17 cellular contexts compared by ENCODE assay signal in genomic region chr4:71290074-71290473, GRCh38. TPM values are rescaled to one million over a fixed set of nuclear protein-coding genes. Genes with fewer than 3 reads are reported as not detected.
DNase-seq lines count a peak whose midpoint lies in the region; TF ChIP-seq lines count a peak whose summit lies in the region.
"Had no signal": no experiment of that assay in that cellular context is flagged by ENCODE, and none has a peak within 500 bp of the region (broad histone marks: within the 10 kb centered on the region; RNA-seq: fewer than 3 reads in every experiment).

No MANE protein-coding gene starts in this region.

- H3K27ac Mint-ChIP-seq in chondrocyte (ENCODE audit: unreplicated experiment): peak overlapping the region; percentile 13
- H3K27ac Mint-ChIP-seq in activated T-helper 1 cell treated with anti-CD3 and anti-CD28 coated beads, Interleukin-12 subunit alpha, Interleukin-12 subunit beta, Interleukin-2, Interleukin-4 antibody, amounts not matched to agents 30 ng/mL and 10 ng/mL and 1 ng/mL, durations not matched to agents 14 hours and 24 hours and 36 hours: no peak overlapping the region
- H3K27ac Mint-ChIP-seq: activated CD4-positive, alpha-beta T cell treated with anti-CD3 and anti-CD28 coated beads, Interleukin-2, amount 10 ng/mL, durations not matched to agents 7 days and 5 days; endodermal cell; nephron progenitor cell; T-helper 1 cell treated with Interleukin-12 subunit alpha and Interleukin-12 subunit beta and Interleukin-4 antibody, amounts not matched to agents 30 μg/mL and 1 μg/mL, for 36 hours had no signal

- H3K4me3 Mint-ChIP-seq in chondrocyte (ENCODE audit: unreplicated experiment): no peak overlapping the region
- H3K4me3 Mint-ChIP-seq in activated T-helper 1 cell treated with anti-CD3 and anti-CD28 coated beads, Interleukin-12 subunit alpha, Interleukin-12 subunit beta, Interleukin-2, Interleukin-4 antibody, amounts not matched to agents 30 ng/mL and 10 ng/mL and 1 ng/mL, durations not matched to agents 14 hours and 24 hours and 36 hours: no peak overlapping the region
- H3K4me3 Mint-ChIP-seq: activated CD4-positive, alpha-beta T cell treated with anti-CD3 and anti-CD28 coated beads, Interleukin-2, amount 10 ng/mL, durations not matched to agents 7 days and 5 days; endodermal cell; nephron progenitor cell; T-helper 1 cell treated with Interleukin-12 subunit alpha and Interleukin-12 subunit beta and Interleukin-4 antibody, amounts not matched to agents 30 μg/mL and 1 μg/mL, for 36 hours had no signal

- no peak overlapping the region for H2AFZ ChIP-seq in mesenchymal stem cell (ENCODE audit: low read depth, low read length)

- no peaks in the 10 kb centered on the region for H3K27me3 ChIP-seq in mesenchymal stem cell (ENCODE audit: control insufficient read depth in 1 of 2, insufficient read depth in 1 of 2, low read length in 2 of 2)
- H3K27me3 ChIP-seq: heart right ventricle had no signal

- peaks cover 34% of the 10 kb centered on the region for H3K4me1 Mint-ChIP-seq in chondrocyte (ENCODE audit: low read depth)
- H3K4me1 Mint-ChIP-seq in activated T-helper 1 cell treated with anti-CD3 and anti-CD28 coated beads, Interleukin-12 subunit alpha, Interleukin-12 subunit beta, Interleukin-2, Interleukin-4 antibody, amounts not matched to agents 30 ng/mL and 10 ng/mL and 1 ng/mL, durations not matched to agents 14 hours and 24 hours and 36 hours (ENCODE audit: low read depth): no peaks in the 10 kb centered on the region
- H3K4me1 Mint-ChIP-seq: activated CD4-positive, alpha-beta T cell treated with anti-CD3 and anti-CD28 coated beads, Interleukin-2, amount 10 ng/mL, durations not matched to agents 7 days and 5 days; endodermal cell; nephron progenitor cell had no signal

- H3K4ac ChIP-seq in mesenchymal stem cell (ENCODE audit: low read depth in 1 of 2, low read length in 2 of 2): no peak overlapping the region

- H4K91ac ChIP-seq in mesenchymal stem cell (ENCODE audit: low read length): no peak overlapping the region

- H3K4me2 ChIP-seq in mesenchymal stem cell (ENCODE audit: low read length, poor library complexity, severe bottlenecking): no peak overlapping the region

- H4K8ac ChIP-seq in mesenchymal stem cell (ENCODE audit: low read length): no peak overlapping the region

- no peaks in the 10 kb centered on the region for H3K36me3 ChIP-seq in mesenchymal stem cell (ENCODE audit: control insufficient read depth in 1 of 2, insufficient read depth in 2 of 2, low read depth in 1 of 2, low read length in 2 of 2)
- H3K36me3 ChIP-seq: heart right ventricle had no signal

- H3K36me3 Mint-ChIP-seq in chondrocyte (ENCODE audit: low read depth): no peaks in the 10 kb centered on the region
- no peaks in the 10 kb centered on the region for H3K36me3 Mint-ChIP-seq in activated T-helper 1 cell treated with anti-CD3 and anti-CD28 coated beads, Interleukin-12 subunit alpha, Interleukin-12 subunit beta, Interleukin-2, Interleukin-4 antibody, amounts not matched to agents 30 ng/mL and 10 ng/mL and 1 ng/mL, durations not matched to agents 14 hours and 24 hours and 36 hours (ENCODE audit: low read depth)

- no peak overlapping the region for H3K23ac ChIP-seq in mesenchymal stem cell (ENCODE audit: low read length in 2 of 2)

- peak overlapping the region; percentile 80 for H3K27ac ChIP-seq in mesenchymal stem cell (ENCODE audit: low read length, poor library complexity, severe bottlenecking)
- H3K27ac ChIP-seq: heart right ventricle, skin epidermis had no signal

- 91% methylated on average over 3 of the region's 3 CpGs for WGBS in mesenchymal stem cell

- TF ChIP-seq CTCF in chondrocyte (IDR thresholded peaks at IDR 0.05): no peak

- no peak overlapping the region for H3K14ac ChIP-seq in mesenchymal stem cell (ENCODE audit: low read length in 2 of 2)

- no peaks in the 10 kb centered on the region for H3K27me3 Mint-ChIP-seq in chondrocyte (ENCODE audit: low read depth)
- no peaks in the 10 kb centered on the region for H3K27me3 Mint-ChIP-seq in activated T-helper 1 cell treated with anti-CD3 and anti-CD28 coated beads, Interleukin-12 subunit alpha, Interleukin-12 subunit beta, Interleukin-2, Interleukin-4 antibody, amounts not matched to agents 30 ng/mL and 10 ng/mL and 1 ng/mL, durations not matched to agents 14 hours and 24 hours and 36 hours (ENCODE audit: insufficient read depth)
- H3K27me3 Mint-ChIP-seq: activated CD4-positive, alpha-beta T cell treated with anti-CD3 and anti-CD28 coated beads, Interleukin-2, amount 10 ng/mL, durations not matched to agents 7 days and 5 days had no signal

- H3K9me3 ChIP-seq in mesenchymal stem cell (ENCODE audit: control insufficient read depth, low read length): no peaks in the 10 kb centered on the region
- H3K9me3 ChIP-seq: heart right ventricle had no signal

- no peak overlapping the region for H3K18ac ChIP-seq in mesenchymal stem cell (ENCODE audit: low read depth in 1 of 2, low read length in 2 of 2)

- in situ Hi-C loops in ACHN (cut with HindIII; ENCODE audit: low pct_ligation_motif_present, low pct_unique_long_range_greater_than_20kb, low sequenced_read_pairs): no loop called here

- H3K4me1 ChIP-seq in mesenchymal stem cell (ENCODE audit: control insufficient read depth, insufficient read depth, low read depth, low read length): peaks cover 2% of the 10 kb centered on the region

- H2BK120ac ChIP-seq in mesenchymal stem cell (ENCODE audit: low read depth, low read length): no peak overlapping the region

- peaks cover 1% of the 10 kb centered on the region for H3K79me1 ChIP-seq in mesenchymal stem cell (replicated peaks; ENCODE audit: low read length, poor library complexity, severe bottlenecking)

- H2BK12ac ChIP-seq in mesenchymal stem cell (ENCODE audit: low read length in 2 of 2): no peak overlapping the region

- H3K9me3 Mint-ChIP-seq in chondrocyte (ENCODE audit: low read depth): no peaks in the 10 kb centered on the region
- no peaks in the 10 kb centered on the region for H3K9me3 Mint-ChIP-seq in activated T-helper 1 cell treated with anti-CD3 and anti-CD28 coated beads, Interleukin-12 subunit alpha, Interleukin-12 subunit beta, Interleukin-2, Interleukin-4 antibody, amounts not matched to agents 30 ng/mL and 10 ng/mL and 1 ng/mL, durations not matched to agents 14 hours and 24 hours and 36 hours
- H3K9me3 Mint-ChIP-seq: activated CD4-positive, alpha-beta T cell treated with anti-CD3 and anti-CD28 coated beads, Interleukin-2, amount 10 ng/mL, durations not matched to agents 7 days and 5 days; endodermal cell; nephron progenitor cell; T-helper 1 cell treated with Interleukin-12 subunit alpha and Interleukin-12 subunit beta and Interleukin-4 antibody, amounts not matched to agents 30 μg/mL and 1 μg/mL, for 36 hours had no signal

- intact Hi-C loops in activated T-helper 1 cell treated with anti-CD3 and anti-CD28 coated beads, Interleukin-12 subunit alpha, Interleukin-12 subunit beta, Interleukin-2, Interleukin-4 antibody, amounts not matched to agents 30 ng/mL and 10 ng/mL and 1 ng/mL, durations not matched to agents 14 hours and 24 hours and 36 hours (cut with micrococcal nuclease): no loop called here

- H3K4me3 ChIP-seq in mesenchymal stem cell (ENCODE audit: insufficient read depth in 1 of 2, low read depth in 1 of 2, low read length in 2 of 2): no peak overlapping the region
- H3K4me3 ChIP-seq: heart right ventricle, skin epidermis had no signal

- DNase-seq in ACHN: peak; percentile 93
- DNase-seq in HT1080 (ENCODE audit: low read depth): peak; percentile 48
- no peak for DNase-seq in chondrocyte (ENCODE audit: low spot score)
- DNase-seq in mesenchymal stem cell: no peak
- DNase-seq in activated CD4-positive, alpha-beta T cell treated with anti-CD3 and anti-CD28 coated beads for 4 hours: no peak
- DNase-seq in SIG-M5 (lab: John Stamatoyannopoulos, UW): no peak
- DNase-seq in activated T-helper 1 cell treated with anti-CD3 and anti-CD28 coated beads, Interleukin-12 subunit alpha, Interleukin-12 subunit beta, Interleukin-2, Interleukin-4 antibody, amounts not matched to agents 30 ng/mL and 10 ng/mL and 1 ng/mL, durations not matched to agents 14 hours and 24 hours and 36 hours (ENCODE audit: low spot score): no peak
- no peak for DNase-seq in activated CD4-positive, alpha-beta T cell treated with anti-CD3 and anti-CD28 coated beads, Interleukin-2, amount 50 U/mL, for 4 hours
- DNase-seq: activated CD4-positive, alpha-beta T cell treated with anti-CD3 and anti-CD28 coated beads, Interleukin-2, amount 10 ng/mL, durations not matched to agents 7 days and 5 days; DMS153; endodermal cell; heart right ventricle; NCI-H1092 treated with DMSO at 0.1 percent for 48 hours; nephron progenitor cell; substantia nigra had no signal

- H2BK15ac ChIP-seq in mesenchymal stem cell (ENCODE audit: low read depth, poor library complexity, severe bottlenecking): no peak overlapping the region

- H2BK5ac ChIP-seq in mesenchymal stem cell (ENCODE audit: low read depth, low read length, poor library complexity, severe bottlenecking): no peak overlapping the region

- H2AK5ac ChIP-seq in mesenchymal stem cell (ENCODE audit: low read length, severe bottlenecking): no peak overlapping the region

- no peak overlapping the region for H3K9ac ChIP-seq in mesenchymal stem cell (ENCODE audit: low read length)

RNA-seq across cellular contexts. Expression of gene SLC4A4, which starts 48.7 kb away (rescaled TPM):
- 0.33 and 0.72 TPM in 2 replicates for total RNA-seq in HT1080 (2014; rRNA removed; shearing (Covaris generic))
- 0.27 and 0.36 TPM in 2 replicates for polyA plus RNA-seq in HT1080 (2015; cell fraction: cytosol; rRNA removed)
- 0.59 and 0.73 TPM in 2 replicates for polyA plus RNA-seq in HT1080 (2015; cell fraction: nucleus; rRNA removed)
- total RNA-seq in chondrocyte: 12.8 to 21.9 TPM (median 14.8 TPM) in 3 replicates
- 16.9 TPM for polyA plus RNA-seq in mesenchymal stem cell (2013, experiment 1 of 2)
- 16.3 TPM for polyA plus RNA-seq in mesenchymal stem cell (2013, experiment 2 of 2)
- 0.08 and 0.15 TPM in 2 replicates for total RNA-seq in activated T-helper 1 cell treated with anti-CD3 and anti-CD28 coated beads, Interleukin-12 subunit alpha, Interleukin-12 subunit beta, Interleukin-2, Interleukin-4 antibody, amounts not matched to agents 30 ng/mL and 10 ng/mL and 1 ng/mL, durations not matched to agents 14 hours and 24 hours and 36 hours

Comparison
In these comparisons a context has a peak if more than half of its experiments do, and no peak if none do; other contexts are left out.
1. DNase-seq: peak in ACHN (single experiment) and HT1080 (single experiment); none in chondrocyte (single experiment), mesenchymal stem cell (single experiment), activated CD4-positive, alpha-beta T cell treated with anti-CD3 and anti-CD28 coated beads for 4 hours (0 of 2), SIG-M5 (single experiment), activated T-helper 1 cell treated with anti-CD3 and anti-CD28 coated beads, Interleukin-12 subunit alpha, Interleukin-12 subunit beta, Interleukin-2, Interleukin-4 antibody, amounts not matched to agents 30 ng/mL and 10 ng/mL and 1 ng/mL, durations not matched to agents 14 hours and 24 hours and 36 hours (single experiment) and activated CD4-positive, alpha-beta T cell treated with anti-CD3 and anti-CD28 coated beads, Interleukin-2, amount 50 U/mL, for 4 hours (0 of 2).